ENCODE assay signal across 17 cellular contexts in the genomic region with DNA sequence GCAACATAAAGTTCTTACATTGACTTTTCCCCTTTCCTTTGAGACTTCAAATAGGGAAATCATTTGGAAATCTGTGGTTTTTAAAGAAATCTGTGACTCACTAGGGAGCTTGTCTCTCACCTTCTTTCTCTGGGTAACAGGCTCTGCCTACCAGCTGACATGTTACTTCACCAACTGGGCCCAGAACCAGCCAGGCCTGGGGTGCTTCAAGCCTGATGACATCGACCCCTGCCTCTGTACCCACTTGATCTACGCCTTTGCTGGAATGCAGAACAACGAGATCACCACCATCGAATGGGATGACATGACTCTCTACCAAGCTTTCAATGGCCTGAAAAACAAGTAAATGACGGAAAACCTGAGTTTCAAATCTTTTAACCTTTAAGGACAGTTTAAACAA. TPM values are rescaled to one million over a fixed set of nuclear protein-coding genes. Genes with fewer than 3 reads are reported as not detected.
"Had no signal": no experiment of that assay in that cellular context is flagged by ENCODE, and none has a peak within 500 bp of the region (broad histone marks: within the 10 kb centered on the region; RNA-seq: fewer than 3 reads in every experiment).

No MANE protein-coding gene starts in this region.

- ATAC-seq: left lobe of liver had no signal

- H3K27me3 Mint-ChIP-seq: activated B cell treated with CpG ODN at 0.5 μM for 24 hours had no signal

- H3K4me3 ChIP-seq: dorsolateral prefrontal cortex, esophagus muscularis mucosa, ovary, SK-N-MC, skin epidermis, stomach, tibial artery had no signal

- H3K27me3 ChIP-seq: esophagus muscularis mucosa, ovary, stomach, tibial artery had no signal

- H3K4me1 Mint-ChIP-seq: activated B cell treated with CpG ODN at 0.5 μM for 24 hours had no signal

- H3K4me3 Mint-ChIP-seq: activated B cell treated with CpG ODN at 0.5 μM for 24 hours had no signal

- H3K36me3 ChIP-seq: esophagus muscularis mucosa, ovary, stomach, tibial artery had no signal

- H3K4me1 ChIP-seq: esophagus muscularis mucosa, tibial artery had no signal

- H3K27ac ChIP-seq: dorsolateral prefrontal cortex, esophagus muscularis mucosa, ovary, SK-N-MC, skin epidermis, stomach, tibial artery had no signal

- H3K27ac Mint-ChIP-seq: activated B cell treated with CpG ODN at 0.5 μM for 24 hours had no signal

- DNase-seq: activated B cell treated with CpG ODN at 0.5 μM for 24 hours; activated naive CD4-positive, alpha-beta T cell treated with anti-CD3 and anti-CD28 coated beads, Interleukin-2, amount 50 U/mL, for 16 hours; activated T-cell treated with anti-CD3 and anti-CD28 coated beads, Interleukin-2, amount 50 U/mL, for 1 hour; amniotic stem cell; dorsolateral prefrontal cortex; foreskin melanocyte; head of caudate nucleus; ovary; stomach; tibial artery had no signal

- H3K9me3 Mint-ChIP-seq: activated B cell treated with CpG ODN at 0.5 μM for 24 hours had no signal

- H3K9me3 ChIP-seq: ovary, stomach, tibial artery had no signal

RNA-seq across cellular contexts. Expression of a gene that starts 9.2 kb away (rescaled TPM):
- total RNA-seq: activated B cell treated with CpG ODN at 0.5 μM for 24 hours; dorsolateral prefrontal cortex; esophagus muscularis mucosa; mesenteric fat pad; ovary; T-helper 1 cell treated with Interleukin-12 subunit alpha and Interleukin-12 subunit beta and Interleukin-4 antibody, amounts not matched to agents 30 ng/mL and 1 ng/mL, for 36 hours had no signal
- polyA plus RNA-seq: neural cell had no signal

RNA-seq across cellular contexts. Expression of a gene that starts 53.9 kb away (rescaled TPM):
- polyA plus RNA-seq: neural cell had no signal
